ENCODE assay signal across 20 cellular contexts in genomic region chr2:64422466-64422865, GRCh38. TPM values are rescaled to one million over a fixed set of nuclear protein-coding genes. Genes with fewer than 3 reads are reported as not detected.
DNase-seq lines count a peak whose midpoint lies in the region; ATAC-seq, FAIRE-seq and TF ChIP-seq lines count a peak whose summit lies in the region.
"Had no signal": no experiment of that assay in that cellular context is flagged by ENCODE, and none has a peak within 500 bp of the region (broad histone marks: within the 10 kb centered on the region; RNA-seq: fewer than 3 reads in every experiment).

No MANE protein-coding gene starts in this region.

- H3K27ac ChIP-seq in gastrocnemius medialis = peak overlapping the region; percentile 69 to 83 (median 80)
- no peak overlapping the region for H3K27ac ChIP-seq in CD4-positive, alpha-beta T cell (ENCODE audit: low read depth, low read length)
- H3K27ac ChIP-seq: BLaER1 treated with 17β-estradiol and CSF1 and Interleukin-3, amounts not matched to agents 10 nM and 100 nM; SK-N-MC had no signal

- no peak overlapping the region for H3K4me3 Mint-ChIP-seq in CD4-positive, alpha-beta T cell

- no peaks in the 10 kb centered on the region for H3K9me3 Mint-ChIP-seq in CD4-positive, alpha-beta T cell

- no peaks in the 10 kb centered on the region for H3K36me3 Mint-ChIP-seq in CD4-positive, alpha-beta T cell (ENCODE audit: low read depth)

- H3K4me1 Mint-ChIP-seq in CD4-positive, alpha-beta T cell (ENCODE audit: low read depth) = no peaks in the 10 kb centered on the region

- no peaks in the 10 kb centered on the region for H3K36me3 ChIP-seq in bronchial epithelial cell (ENCODE audit: control insufficient read depth, insufficient read depth, low read length)
- H3K36me3 ChIP-seq in gastrocnemius medialis = no peaks in the 10 kb centered on the region
- H3K36me3 ChIP-seq: BLaER1 treated with 17β-estradiol and CSF1 and Interleukin-3, amounts not matched to agents 10 nM and 100 nM had no signal

- DNase-seq in NOMO-1 treated with DMSO at 0.1 percent for 48 hours (lab: John Stamatoyannopoulos, UW; ENCODE audit: unreplicated experiment) = peak; percentile 16
- no peak for DNase-seq in NOMO-1 treated with dmso at 0.1 percent for 144 hours (lab: John Stamatoyannopoulos, UW; ENCODE audit: unreplicated experiment)
- peak; percentile 75 for DNase-seq in MV-4-11 (lab: John Stamatoyannopoulos, UW)
- DNase-seq in bronchial epithelial cell (ENCODE audit: low read depth) = no peak
- DNase-seq in gastrocnemius medialis = peak; percentile 29 to 35
- DNase-seq in urothelium cell line (ENCODE audit: low spot score) = no peak
- DNase-seq in CD4-positive, alpha-beta T cell = no peak
- DNase-seq: DMS 273 treated with DMSO at 0.1 percent for 48 hours, GF-D8, H7, NCI-H1105 treated with DMSO at 0.1 percent for 48 hours, NCI-H1694 treated with DMSO at 0.1 percent for 48 hours, NCI-H2107, NCI-H345, NCI-H526 treated with DMSO at 0.1 percent for 48 hours, PC-3 had no signal

- ATAC-seq in gastrocnemius medialis (peak; percentile 21 to 48), HG03354 (IDR thresholded peaks at IDR 0.05; ENCODE audit: poor library complexity, severe bottlenecking, unreplicated experiment) (no peak)
- ATAC-seq in CD4-positive, alpha-beta T cell (ENCODE audit: poor library complexity) = no peak
- ATAC-seq: PC-3 had no signal

- no peaks in the 10 kb centered on the region for H3K9me3 ChIP-seq in gastrocnemius medialis
- no peaks in the 10 kb centered on the region for H3K9me3 ChIP-seq in CD4-positive, alpha-beta T cell (ENCODE audit: control insufficient read depth, low read length)
- H3K9me3 ChIP-seq: BLaER1 treated with 17β-estradiol and CSF1 and Interleukin-3, amounts not matched to agents 10 nM and 100 nM had no signal

- H3K27me3 ChIP-seq in bronchial epithelial cell (ENCODE audit: control insufficient read depth, insufficient read depth, low read length) = no peaks in the 10 kb centered on the region
- no peaks in the 10 kb centered on the region for H3K27me3 ChIP-seq in gastrocnemius medialis
- H3K27me3 ChIP-seq in CD4-positive, alpha-beta T cell (ENCODE audit: control insufficient read depth, insufficient read depth, low read length) = no peaks in the 10 kb centered on the region
- H3K27me3 ChIP-seq: BLaER1 treated with 17β-estradiol and CSF1 and Interleukin-3, amounts not matched to agents 10 nM and 100 nM had no signal

- no peaks in the 10 kb centered on the region for H3K27me3 Mint-ChIP-seq in CD4-positive, alpha-beta T cell

- H3K4me1 ChIP-seq in gastrocnemius medialis = peaks cover 46 to 55% of the 10 kb centered on the region in 2 donors
- H3K4me1 ChIP-seq: BLaER1 treated with 17β-estradiol and CSF1 and Interleukin-3, amounts not matched to agents 10 nM and 100 nM had no signal

- in situ Hi-C loops in gastrocnemius medialis (cut with MboI; ENCODE audit: low sequenced_read_pairs in 4 of 4) = no loop called here

- intact Hi-C loops in gastrocnemius medialis (cut with DNase I; ENCODE audit: low total_unique reads) = no loop called here
- intact Hi-C loops in CD4-positive, alpha-beta T cell (cut with DNase I, micrococcal nuclease) = no loop called here

- no peak overlapping the region for H3K4me3 ChIP-seq in bronchial epithelial cell (ENCODE audit: low read depth, low read length)
- no peak overlapping the region for H3K4me3 ChIP-seq in gastrocnemius medialis
- H3K4me3 ChIP-seq: BLaER1 treated with 17β-estradiol and CSF1 and Interleukin-3, amounts not matched to agents 10 nM and 100 nM; SK-N-MC had no signal

- TF ChIP-seq CTCF in bronchial epithelial cell (IDR thresholded peaks at IDR 0.05; ENCODE audit: insufficient read depth, low read length, severe bottlenecking) = no peak
- TF ChIP-seq CTCF in gastrocnemius medialis (IDR thresholded peaks at IDR 0.05 in 4 of 5, conservative IDR thresholded peaks at IDR 0.05 in 1 of 5) = no peak
- no peak for TF ChIP-seq CTCF in CD4-positive, alpha-beta T cell (IDR thresholded peaks at IDR 0.05)

- FAIRE-seq in bronchial epithelial cell (lab: Jason Lieb, UNC) (peak; percentile 23), urothelium cell line (lab: Jason Lieb, UNC) (no peak)
- FAIRE-seq: A204.1 had no signal

- TF ChIP-seq POLR2A in gastrocnemius medialis (IDR thresholded peaks at IDR 0.05) = no peak

- CTCF ChIA-PET in CD4-positive, alpha-beta T cell (lab: Charles Lee) = no interaction called here

- H3K27ac Mint-ChIP-seq in CD4-positive, alpha-beta T cell = no peak overlapping the region

- POLR2A ChIA-PET in CD4-positive, alpha-beta T cell (lab: Charles Lee) = no interaction called here

RNA-seq across cellular contexts. Expression of gene LGALSL, which starts 31.5 kb away (rescaled TPM):
- total RNA-seq in bronchial epithelial cell (10.0 and 14.0 TPM in 2 replicates), gastrocnemius medialis (10 to 100 TPM in 1 of 4 donors, 1 to 10 TPM in 3; 3.8 to 19.6 (median 6.5) TPM)
- under 1 TPM; 0.22 to 0.31 TPM for total RNA-seq in CD4-positive, alpha-beta T cell

Comparison
In these comparisons a context has a peak if more than half of its experiments do, and no peak if none do; other contexts are left out.
1. DNase-seq: peak in NOMO-1 treated with DMSO at 0.1 percent for 48 hours (single experiment), MV-4-11 (single experiment) and gastrocnemius medialis (2 of 2); none in NOMO-1 treated with dmso at 0.1 percent for 144 hours (single experiment), bronchial epithelial cell (single experiment), urothelium cell line (single experiment) and CD4-positive, alpha-beta T cell (0 of 10).
2. ATAC-seq: peak in gastrocnemius medialis (2 of 2); none in CD4-positive, alpha-beta T cell (single experiment) and HG03354 (single experiment).